ENCODE assay signal across 8 cellular contexts in the genomic region with DNA sequence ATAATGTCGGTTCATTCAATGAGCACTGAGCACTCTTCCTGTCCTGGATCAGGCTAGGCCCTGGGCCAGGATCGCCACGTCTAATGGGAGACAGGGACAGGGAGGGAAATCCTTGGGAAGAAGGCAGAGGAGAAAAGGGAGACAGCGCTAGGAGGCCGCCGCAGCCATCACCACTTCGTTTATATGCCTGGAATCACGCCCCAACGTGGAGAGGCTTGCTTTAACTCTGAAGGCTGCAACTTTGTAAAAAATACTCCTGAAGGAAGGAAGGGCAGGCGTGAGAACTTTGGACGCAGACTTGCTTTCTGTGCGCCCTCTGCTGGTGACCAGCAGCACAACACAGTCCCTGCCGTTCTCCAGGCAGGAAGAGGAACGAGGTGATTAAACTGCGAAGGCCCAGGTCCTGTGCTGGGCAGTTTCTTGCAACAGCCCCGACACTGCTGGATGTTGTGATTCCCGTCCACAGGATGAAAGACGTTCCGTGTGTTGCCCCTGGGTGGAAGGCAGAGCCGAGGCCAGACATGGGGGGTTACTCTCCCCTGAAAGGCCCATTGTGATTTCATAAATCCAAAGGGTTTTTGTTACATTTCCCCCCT. TPM values are rescaled to one million over a fixed set of nuclear protein-coding genes. Genes with fewer than 3 reads are reported as not detected.
DNase-seq lines count a peak whose midpoint lies in the region; ATAC-seq, FAIRE-seq and TF ChIP-seq lines count a peak whose summit lies in the region.

No MANE protein-coding gene starts in this region.

- intact Hi-C loops in Calu3 (cut with micrococcal nuclease; ENCODE audit: unreplicated experiment) = loop anchor here (1.0 kb wide), 1 partner anchor 166 kb away; no protein-coding TSS in a partner anchor

- peak; percentile 53 for FAIRE-seq in RCC 7860 (lab: Jason Lieb, UNC)

- CTCF ChIA-PET in Calu3 (lab: Charles Lee) = no interaction called here

- BruUV-seq in Calu3 (replicated peaks; lab: Mats Ljungman, UMichigan) = no TSS peak

- POLR2A ChIA-PET in naive thymus-derived CD8-positive, alpha-beta T cell (lab: Charles Lee) = no interaction called here

- DNase-seq in Calu3 (peak; percentile 87), RCC 7860 (ENCODE audit: low spot score) (peak; percentile 60), fibroblast of mammary gland (ENCODE audit: low read depth) (peak; percentile 89)
- peak; percentile 80 to 81 for DNase-seq in activated T-cell treated with anti-CD3 and anti-CD28 coated beads, Interleukin-2, amount 50 U/mL, for 72 hours
- DNase-seq in naive thymus-derived CD8-positive, alpha-beta T cell = peak; percentile 68 to 91 (median 78)
- peak; percentile 62 for DNase-seq in stimulated activated CD8-positive, alpha-beta memory T cell treated with anti-CD3 and anti-CD28 coated beads, Interleukin-7, amount 100 ng/mL, for 24 hours (ENCODE audit: low read depth)

- ATAC-seq in activated T-cell treated with anti-CD3 and anti-CD28 coated beads, Interleukin-2, amount 50 U/mL, for 72 hours (replicated peaks in 1 of 2) = peak; percentile 79 to 85
- ATAC-seq in naive thymus-derived CD8-positive, alpha-beta T cell = peak; percentile 90 to 96
- no peak for ATAC-seq in GM18867 (IDR thresholded peaks at IDR 0.05; ENCODE audit: unreplicated experiment)

- no peak overlapping the region for H3K27ac Mint-ChIP-seq in Calu3 (ENCODE audit: unreplicated experiment)
- H3K27ac Mint-ChIP-seq in activated T-cell treated with anti-CD3 and anti-CD28 coated beads, Interleukin-2, amount 50 U/mL, for 72 hours = no peak overlapping the region
- H3K27ac Mint-ChIP-seq in naive thymus-derived CD8-positive, alpha-beta T cell = peak overlapping the region in 9 of 10 donors; percentile 26 to 83 (median 69)

- peak; percentile 90 for TF ChIP-seq RAD21 in Ishikawa (IDR thresholded peaks at IDR 0.05; ENCODE audit: low read depth)

- no peak overlapping the region for H3K4me3 Mint-ChIP-seq in Calu3 (ENCODE audit: low read depth, unreplicated experiment)
- no peak overlapping the region for H3K4me3 Mint-ChIP-seq in activated T-cell treated with anti-CD3 and anti-CD28 coated beads, Interleukin-2, amount 50 U/mL, for 72 hours
- peak overlapping the region in 3 of 10 donors; percentile 19 to 36 (median 20) for H3K4me3 Mint-ChIP-seq in naive thymus-derived CD8-positive, alpha-beta T cell

- H3K36me3 Mint-ChIP-seq in Calu3 (ENCODE audit: insufficient read depth, unreplicated experiment) = no peaks in the 10 kb centered on the region
- no peaks in the 10 kb centered on the region for H3K36me3 Mint-ChIP-seq in activated T-cell treated with anti-CD3 and anti-CD28 coated beads, Interleukin-2, amount 50 U/mL, for 72 hours (ENCODE audit: insufficient read depth in 2 of 2)
- H3K36me3 Mint-ChIP-seq in naive thymus-derived CD8-positive, alpha-beta T cell = no peaks in the 10 kb centered on the region

- H3K9me3 Mint-ChIP-seq in Calu3 (ENCODE audit: low read depth, unreplicated experiment) = no peaks in the 10 kb centered on the region
- H3K9me3 Mint-ChIP-seq in activated T-cell treated with anti-CD3 and anti-CD28 coated beads, Interleukin-2, amount 50 U/mL, for 72 hours = no peaks in the 10 kb centered on the region
- no peaks in the 10 kb centered on the region for H3K9me3 Mint-ChIP-seq in naive thymus-derived CD8-positive, alpha-beta T cell

- TF ChIP-seq EP300 in Ishikawa (IDR thresholded peaks at IDR 0.05; ENCODE audit: borderline replicate concordance) = no peak

- H3K4me1 Mint-ChIP-seq in Calu3 (ENCODE audit: low read depth, unreplicated experiment) = peaks cover 13% of the 10 kb centered on the region
- H3K4me1 Mint-ChIP-seq in activated T-cell treated with anti-CD3 and anti-CD28 coated beads, Interleukin-2, amount 50 U/mL, for 72 hours (ENCODE audit: low read depth) = peaks cover 10% of the 10 kb centered on the region
- peaks cover 8 to 22% (median 11%) of the 10 kb centered on the region in 4 donors for H3K4me1 Mint-ChIP-seq in naive thymus-derived CD8-positive, alpha-beta T cell

- H3K4me3 ChIP-seq in fibroblast of mammary gland (ENCODE audit: control insufficient read depth, low read depth, low read length) = no peak overlapping the region

- H3K27me3 Mint-ChIP-seq in Calu3 (ENCODE audit: unreplicated experiment) = no peaks in the 10 kb centered on the region
- H3K27me3 Mint-ChIP-seq in activated T-cell treated with anti-CD3 and anti-CD28 coated beads, Interleukin-2, amount 50 U/mL, for 72 hours (ENCODE audit: low read depth) = no peaks in the 10 kb centered on the region
- H3K27me3 Mint-ChIP-seq in naive thymus-derived CD8-positive, alpha-beta T cell = no peaks in the 10 kb centered on the region

- TF ChIP-seq CTCF in Calu3 (IDR thresholded peaks at IDR 0.05; ENCODE audit: unreplicated experiment) = peak; percentile 93
- peak; percentile 97 for TF ChIP-seq CTCF in fibroblast of mammary gland (conservative IDR thresholded peaks at IDR 0.05; ENCODE audit: control insufficient read depth, insufficient read depth, low read depth, low read length)

TF ChIP-seq in Ishikawa, 13 proteins besides CTCF, POLR2A, EP300 and RAD21:
- TF ChIP-seq TAF1 (IDR thresholded peaks at IDR 0.05; ENCODE audit: low read depth) = no peak
- TF ChIP-seq, protein P1, sequence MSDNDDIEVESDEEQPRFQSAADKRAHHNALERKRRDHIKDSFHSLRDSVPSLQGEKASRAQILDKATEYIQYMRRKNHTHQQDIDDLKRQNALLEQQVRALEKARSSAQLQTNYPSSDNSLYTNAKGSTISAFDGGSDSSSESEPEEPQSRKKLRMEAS (IDR thresholded peaks at IDR 0.05) = peak; percentile 85

RNA-seq across cellular contexts. Expression of gene RIBC2, which starts 22.1 kb away (rescaled TPM):
- total RNA-seq in Calu3 (2022) = 4.5 and 5.6 TPM in 2 replicates
- 1 to 10 TPM; 3.5 to 7.6 TPM for total RNA-seq in activated T-cell treated with anti-CD3 and anti-CD28 coated beads, Interleukin-2, amount 50 U/mL, for 72 hours
- total RNA-seq in naive thymus-derived CD8-positive, alpha-beta T cell = not detected
- polyA plus RNA-seq in naive thymus-derived CD8-positive, alpha-beta T cell = not detected

RNA-seq across cellular contexts. Expression of gene SMC1B, which starts 22.2 kb away (rescaled TPM):
- not detected in 2 replicates for total RNA-seq in Calu3 (2022)
- total RNA-seq in activated T-cell treated with anti-CD3 and anti-CD28 coated beads, Interleukin-2, amount 50 U/mL, for 72 hours = 1 to 10 TPM; 2.7 to 3.2 TPM
- under 1 TPM in 1 of 2 experiments, not detected in 1; 0.16 TPM for total RNA-seq in naive thymus-derived CD8-positive, alpha-beta T cell
- not detected for polyA plus RNA-seq in naive thymus-derived CD8-positive, alpha-beta T cell

Comparison
In these comparisons a context has a peak if more than half of its experiments do, and no peak if none do; other contexts are left out.
1. H3K27ac Mint-ChIP-seq: peak in naive thymus-derived CD8-positive, alpha-beta T cell (9 of 10); none in Calu3 (single experiment) and activated T-cell treated with anti-CD3 and anti-CD28 coated beads, Interleukin-2, amount 50 U/mL, for 72 hours (single experiment).
2. Peak in every context shown above with its lines, with median percentiles within 50 percentile points of each other: DNase-seq.